1 cellular context compared by ENCODE assay signal in the genomic region with DNA sequence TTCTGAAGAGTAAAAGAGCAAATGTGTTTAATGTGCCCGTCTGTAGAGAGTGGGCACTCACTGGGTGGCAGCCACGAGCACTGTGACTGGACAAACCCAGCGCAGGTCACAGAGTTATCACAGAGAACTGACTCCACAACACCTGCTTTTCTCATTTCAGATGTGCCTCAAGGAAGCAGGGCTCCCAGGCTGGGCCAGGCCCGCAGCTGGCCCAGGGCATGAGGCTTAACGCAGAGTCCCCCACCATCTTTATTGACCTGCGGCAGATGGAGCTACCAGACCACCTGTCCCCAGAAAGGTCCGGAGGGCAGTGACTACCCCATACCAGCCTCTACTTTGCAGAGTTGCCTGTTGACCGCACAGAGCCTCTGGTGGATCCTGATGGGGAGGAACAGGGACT.
TF ChIP-seq lines count a peak whose summit lies in the region.

No MANE protein-coding gene starts in this region.

TF ChIP-seq in WTC11, 78 proteins besides CTCF, POLR2A, EP300 and RAD21 (continued from another document):
- TF ChIP-seq ARID4B (CRISPR knock-in tag; IDR thresholded peaks at IDR 0.05; ENCODE audit: borderline replicate concordance) (no peak), ETV6 (CRISPR knock-in tag; IDR thresholded peaks at IDR 0.05) (no peak), PREB (CRISPR knock-in tag; IDR thresholded peaks at IDR 0.05; ENCODE audit: borderline replicate concordance) (no peak), ZNF317 (CRISPR knock-in tag; IDR thresholded peaks at IDR 0.05; ENCODE audit: borderline replicate concordance, low read depth) (no peak), ESRRA (CRISPR knock-in tag; IDR thresholded peaks at IDR 0.05; ENCODE audit: borderline replicate concordance) (no peak), TEAD1 (CRISPR knock-in tag; IDR thresholded peaks at IDR 0.05) (no peak), CDX4 (CRISPR knock-in tag; IDR thresholded peaks at IDR 0.05; ENCODE audit: borderline replicate concordance) (no peak)
TF ChIP-seq in WTC11: peak in this region for 0.
